Comparison of ENCODE assay signal across 8 cellular contexts in genomic region chr2:9178110-9178904, GRCh38. TPM values are rescaled to one million over a fixed set of nuclear protein-coding genes. Genes with fewer than 3 reads are reported as not detected.
DNase-seq lines count a peak whose midpoint lies in the region; ATAC-seq and TF ChIP-seq lines count a peak whose summit lies in the region.

No MANE protein-coding gene starts in this region.

- TF ChIP-seq CTCF in fibroblast of mammary gland (conservative IDR thresholded peaks at IDR 0.05; ENCODE audit: control insufficient read depth, insufficient read depth, low read depth, low read length) (no peak), sigmoid colon (IDR thresholded peaks at IDR 0.05) (no peak)

- peaks cover 0 to 37% (median 18%) of the 10 kb centered on the region in 4 donors for H3K4me1 ChIP-seq in sigmoid colon

- intact Hi-C loops in sigmoid colon (cut with DNase I) = no loop called here

- peak; percentile 57 for DNase-seq in NCI-H510A treated with DMSO at 0.1 percent for 48 hours (lab: John Stamatoyannopoulos, UW)
- DNase-seq in fibroblast of mammary gland (ENCODE audit: low read depth) = peak; percentile 25
- no peak for DNase-seq in sigmoid colon
- DNase-seq in iPS-NIHi7 (ENCODE audit: extremely low spot score) = no peak

- peak overlapping the region; percentile 67 to 81 (median 74) for H3K27ac ChIP-seq in sigmoid colon

- TF ChIP-seq POLR2A in sigmoid colon (IDR thresholded peaks at IDR 0.05) = no peak

- H3K36me3 ChIP-seq in sigmoid colon = no peaks in the 10 kb centered on the region

- ATAC-seq in GM19328 (IDR thresholded peaks at IDR 0.05; ENCODE audit: unreplicated experiment) (peak; percentile 46), GM19455 (IDR thresholded peaks at IDR 0.05; ENCODE audit: unreplicated experiment) (no peak), GM18861 (IDR thresholded peaks at IDR 0.05; ENCODE audit: unreplicated experiment) (no peak), HG03439 (IDR thresholded peaks at IDR 0.05; ENCODE audit: unreplicated experiment) (no peak)

- no peak overlapping the region for H3K4me3 ChIP-seq in fibroblast of mammary gland (ENCODE audit: control insufficient read depth, low read depth, low read length)
- no peak overlapping the region for H3K4me3 ChIP-seq in sigmoid colon

- 7 to 56% methylated on average over 2 of the region's 2 CpGs for WGBS in sigmoid colon, 2 donors

- no peaks in the 10 kb centered on the region for H3K27me3 ChIP-seq in sigmoid colon

- no peaks in the 10 kb centered on the region for H3K9me3 ChIP-seq in sigmoid colon

- no peak for TF ChIP-seq EP300 in sigmoid colon (IDR thresholded peaks at IDR 0.05)

RNA-seq across cellular contexts. Expression of gene ASAP2, which starts 28.3 kb away (rescaled TPM):
- 10 to 100 TPM; 22.1 to 56.5 (median 26.5) TPM for total RNA-seq in sigmoid colon
- 10 to 100 TPM; 15.1 to 31.7 (median 25.8) TPM for polyA plus RNA-seq in sigmoid colon

Comparison
In these comparisons a context has a peak if more than half of its experiments do, and no peak if none do; other contexts are left out.
1. DNase-seq: peak in NCI-H510A treated with DMSO at 0.1 percent for 48 hours (single experiment) and fibroblast of mammary gland (single experiment); none in sigmoid colon (single experiment) and iPS-NIHi7 (single experiment).